In the genomic region with DNA sequence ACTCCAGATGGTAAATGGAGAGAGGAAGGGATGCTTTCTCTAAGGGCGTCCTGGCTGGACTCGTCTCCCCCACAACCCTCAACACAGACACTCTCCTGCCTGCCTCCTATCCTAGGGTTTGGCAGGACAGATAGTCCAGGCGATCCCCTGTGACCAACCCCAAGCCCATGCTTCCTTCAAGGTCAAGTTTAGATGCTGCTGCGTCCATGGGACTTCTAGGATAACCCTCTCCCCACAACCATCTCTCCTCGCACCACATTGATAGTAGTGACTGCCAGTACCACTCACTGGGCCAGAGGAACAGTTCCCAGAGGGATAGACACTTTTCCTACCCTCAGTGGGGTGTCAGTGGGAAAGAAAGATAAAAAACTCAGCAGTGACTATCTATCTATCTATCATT, we compare ENCODE assay signal across 2 cellular contexts.
TF ChIP-seq lines count a peak whose summit lies in the region.

No MANE protein-coding gene starts in this region.

TF ChIP-seq in A549, 52 proteins besides CTCF, POLR2A, EP300 and RAD21:
- TF ChIP-seq HEYL (CRISPR knock-in tag; IDR thresholded peaks at IDR 0.05) (no peak), MAFK (IDR thresholded peaks at IDR 0.05; ENCODE audit: partially characterized antibody) (no peak), NR3C1 (IDR thresholded peaks at IDR 0.05) (no peak), MYC (IDR thresholded peaks at IDR 0.05; ENCODE audit: borderline replicate concordance, low read length) (no peak), ZNF302 (CRISPR knock-in tag; IDR thresholded peaks at IDR 0.05) (no peak), FOXS1 (CRISPR knock-in tag; IDR thresholded peaks at IDR 0.05) (no peak), RCOR1 (IDR thresholded peaks at IDR 0.05; ENCODE audit: low read depth, low read length) (no peak)
- TF ChIP-seq, protein P1, sequence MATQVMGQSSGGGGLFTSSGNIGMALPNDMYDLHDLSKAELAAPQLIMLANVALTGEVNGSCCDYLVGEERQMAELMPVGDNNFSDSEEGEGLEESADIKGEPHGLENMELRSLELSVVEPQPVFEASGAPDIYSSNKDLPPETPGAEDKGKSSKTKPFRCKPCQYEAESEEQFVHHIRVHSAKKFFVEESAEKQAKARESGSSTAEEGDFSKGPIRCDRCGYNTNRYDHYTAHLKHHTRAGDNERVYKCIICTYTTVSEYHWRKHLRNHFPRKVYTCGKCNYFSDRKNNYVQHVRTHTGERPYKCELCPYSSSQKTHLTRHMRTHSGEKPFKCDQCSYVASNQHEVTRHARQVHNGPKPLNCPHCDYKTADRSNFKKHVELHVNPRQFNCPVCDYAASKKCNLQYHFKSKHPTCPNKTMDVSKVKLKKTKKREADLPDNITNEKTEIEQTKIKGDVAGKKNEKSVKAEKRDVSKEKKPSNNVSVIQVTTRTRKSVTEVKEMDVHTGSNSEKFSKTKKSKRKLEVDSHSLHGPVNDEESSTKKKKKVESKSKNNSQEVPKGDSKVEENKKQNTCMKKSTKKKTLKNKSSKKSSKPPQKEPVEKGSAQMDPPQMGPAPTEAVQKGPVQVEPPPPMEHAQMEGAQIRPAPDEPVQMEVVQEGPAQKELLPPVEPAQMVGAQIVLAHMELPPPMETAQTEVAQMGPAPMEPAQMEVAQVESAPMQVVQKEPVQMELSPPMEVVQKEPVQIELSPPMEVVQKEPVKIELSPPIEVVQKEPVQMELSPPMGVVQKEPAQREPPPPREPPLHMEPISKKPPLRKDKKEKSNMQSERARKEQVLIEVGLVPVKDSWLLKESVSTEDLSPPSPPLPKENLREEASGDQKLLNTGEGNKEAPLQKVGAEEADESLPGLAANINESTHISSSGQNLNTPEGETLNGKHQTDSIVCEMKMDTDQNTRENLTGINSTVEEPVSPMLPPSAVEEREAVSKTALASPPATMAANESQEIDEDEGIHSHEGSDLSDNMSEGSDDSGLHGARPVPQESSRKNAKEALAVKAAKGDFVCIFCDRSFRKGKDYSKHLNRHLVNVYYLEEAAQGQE (IDR thresholded peaks at IDR 0.05): no peak
TF ChIP-seq in A549: peak in this region for 0.

TF ChIP-seq in H1, 55 proteins besides CTCF, POLR2A, EP300 and RAD21:
- TF ChIP-seq TAF7 (optimal IDR thresholded peaks at IDR 0.05; ENCODE audit: borderline replicate concordance, low read depth, low read length) (no peak), TBP (IDR thresholded peaks at IDR 0.05; ENCODE audit: low read depth, low read length) (no peak), EZH2 (IDR thresholded peaks at IDR 0.05; ENCODE audit: low read depth, low read length, severe bottlenecking) (no peak), CEBPB (IDR thresholded peaks at IDR 0.05; ENCODE audit: low read depth, low read length) (no peak), CHD2 (IDR thresholded peaks at IDR 0.05; ENCODE audit: low read length) (no peak)
- TF ChIP-seq, protein P2, sequence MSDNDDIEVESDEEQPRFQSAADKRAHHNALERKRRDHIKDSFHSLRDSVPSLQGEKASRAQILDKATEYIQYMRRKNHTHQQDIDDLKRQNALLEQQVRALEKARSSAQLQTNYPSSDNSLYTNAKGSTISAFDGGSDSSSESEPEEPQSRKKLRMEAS (IDR thresholded peaks at IDR 0.05): no peak
